Comparison of ENCODE assay signal across 16 cellular contexts in the genomic region with DNA sequence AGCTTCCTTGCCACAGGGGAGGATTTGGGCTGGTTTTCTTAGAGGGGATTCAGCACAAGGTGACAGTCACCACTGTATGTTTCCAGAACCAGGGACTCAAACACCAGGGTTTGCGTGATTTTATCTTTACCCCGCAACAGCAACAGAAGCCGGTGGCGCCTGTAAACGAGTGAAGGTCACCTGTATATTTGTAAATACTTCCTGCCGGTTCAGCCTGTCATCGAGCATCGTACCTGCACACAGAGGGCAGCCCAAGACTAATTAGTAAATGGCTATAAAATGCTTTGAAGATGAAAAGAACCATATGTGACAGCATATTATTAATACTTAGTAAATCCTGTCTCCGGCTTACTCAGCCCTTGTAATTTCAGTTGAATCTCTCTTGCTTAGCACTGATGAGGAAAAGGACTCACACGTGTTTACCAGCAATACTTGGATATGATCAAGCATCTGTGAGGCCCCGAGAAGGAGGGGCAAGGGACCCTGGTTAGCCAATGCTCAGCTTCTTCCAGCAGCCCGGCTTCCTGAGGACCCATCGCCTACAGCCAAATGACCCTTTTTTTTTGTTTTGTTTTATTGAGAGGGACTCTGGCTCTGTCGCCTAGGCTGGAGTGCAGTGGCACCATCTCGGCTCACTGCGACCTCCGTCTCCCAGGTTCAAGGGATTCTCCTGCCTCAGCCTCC. TPM values are rescaled to one million over a fixed set of nuclear protein-coding genes. Genes with fewer than 3 reads are reported as not detected.
DNase-seq lines count a peak whose midpoint lies in the region; ATAC-seq and TF ChIP-seq lines count a peak whose summit lies in the region.
"Had no signal": no experiment of that assay in that cellular context is flagged by ENCODE, and none has a peak within 500 bp of the region (broad histone marks: within the 10 kb centered on the region; RNA-seq: fewer than 3 reads in every experiment).

No MANE protein-coding gene starts in this region.

- H3K9me3 ChIP-seq in T-helper 17 cell (ENCODE audit: control insufficient read depth, low read length, poor library complexity, severe bottlenecking) (no peaks in the 10 kb centered on the region), gastrocnemius medialis (no peaks in the 10 kb centered on the region)
- H3K9me3 ChIP-seq: pancreas had no signal

- DNase-seq in Calu3: no peak
- no peak for DNase-seq in T-helper 17 cell
- peak; percentile 48 for DNase-seq in fibroblast of villous mesenchyme (ENCODE audit: low read depth)
- DNase-seq in gastrocnemius medialis: no peak
- no peak for DNase-seq in putamen (ENCODE audit: low spot score)
- no peak for DNase-seq in effector CD8-positive, alpha-beta T cell (lab: John Stamatoyannopoulos, UW)
- no peak for DNase-seq in NOMO-1 treated with dmso at 0.1 percent for 144 hours (lab: John Stamatoyannopoulos, UW; ENCODE audit: unreplicated experiment)
- DNase-seq in GM13977 (ENCODE audit: low spot score): no peak
- DNase-seq: activated gamma-delta T cell; brain microvascular endothelial cell; EL; NCI-H1105 treated with DMSO at 0.1 percent for 48 hours; NCI-H345; stimulated activated CD4-positive, alpha-beta T cell treated with anti-CD3 and anti-CD28 coated beads, Interleukin-4, amount 100 ng/mL, for 1 hour had no signal

- H3K9me3 Mint-ChIP-seq in Calu3 (ENCODE audit: low read depth, unreplicated experiment): no peaks in the 10 kb centered on the region
- H3K9me3 Mint-ChIP-seq: memory B cell had no signal

- H3K4me3 ChIP-seq in fibroblast of villous mesenchyme (ENCODE audit: low read depth, low read length) (no peak overlapping the region), gastrocnemius medialis (no peak overlapping the region)
- H3K4me3 ChIP-seq: pancreas had no signal

- ATAC-seq in T-helper 17 cell: no peak
- ATAC-seq in gastrocnemius medialis: no peak

- TF ChIP-seq CTCF in Calu3 (IDR thresholded peaks at IDR 0.05; ENCODE audit: unreplicated experiment) (no peak), fibroblast of villous mesenchyme (IDR thresholded peaks at IDR 0.05; ENCODE audit: insufficient read depth, low read depth, low read length) (no peak), gastrocnemius medialis (IDR thresholded peaks at IDR 0.05 in 4 of 5, conservative IDR thresholded peaks at IDR 0.05 in 1 of 5) (no peak), GM13977 (IDR thresholded peaks at IDR 0.05; ENCODE audit: extremely low read depth, insufficient read depth, missing control alignments) (no peak)

- no peaks in the 10 kb centered on the region for H3K27me3 ChIP-seq in gastrocnemius medialis
- H3K27me3 ChIP-seq: brain microvascular endothelial cell, pancreas had no signal

- H3K27ac Mint-ChIP-seq in Calu3 (ENCODE audit: unreplicated experiment) (no peak overlapping the region), T-helper 17 cell (peak overlapping the region; percentile 16)
- H3K27ac Mint-ChIP-seq: memory B cell had no signal

- TSS peak; percentile 14 for BruUV-seq in Calu3 (replicated peaks; lab: Mats Ljungman, UMichigan)

- in situ Hi-C loops in gastrocnemius medialis (cut with MboI; ENCODE audit: low sequenced_read_pairs in 4 of 4): no loop called here
- in situ Hi-C loops in GM13977 (cut with MboI; ENCODE audit: low pct_unique_long_range_greater_than_20kb, low sequenced_read_pairs, unreplicated experiment): no loop called here

- H3K4me1 ChIP-seq in gastrocnemius medialis: peaks cover 74 to 80% of the 10 kb centered on the region in 2 donors

- intact Hi-C loops in Calu3 (cut with micrococcal nuclease; ENCODE audit: unreplicated experiment): no loop called here
- intact Hi-C loops in gastrocnemius medialis (cut with DNase I; ENCODE audit: low total_unique reads): loop anchor here (5.0 kb wide), 1 partner anchor 639 kb away; no protein-coding TSS in a partner anchor

- H3K36me3 ChIP-seq in gastrocnemius medialis: no peaks in the 10 kb centered on the region
- H3K36me3 ChIP-seq: brain microvascular endothelial cell, pancreas had no signal

- TF ChIP-seq POLR2A in gastrocnemius medialis (IDR thresholded peaks at IDR 0.05): no peak

- H3K4me1 Mint-ChIP-seq in Calu3 (ENCODE audit: low read depth, unreplicated experiment) (peaks cover 15% of the 10 kb centered on the region), T-helper 17 cell (peaks cover 9% of the 10 kb centered on the region)
- H3K4me1 Mint-ChIP-seq: memory B cell had no signal

- H3K27ac ChIP-seq in gastrocnemius medialis: peak overlapping the region; percentile 85 to 89 (median 87)

- no peaks in the 10 kb centered on the region for H3K36me3 Mint-ChIP-seq in Calu3 (ENCODE audit: insufficient read depth, unreplicated experiment)
- peaks cover 4% of the 10 kb centered on the region for H3K36me3 Mint-ChIP-seq in T-helper 17 cell (ENCODE audit: low read depth)

- H3K27me3 Mint-ChIP-seq in Calu3 (ENCODE audit: unreplicated experiment) (no peaks in the 10 kb centered on the region), T-helper 17 cell (no peaks in the 10 kb centered on the region)
- H3K27me3 Mint-ChIP-seq: memory B cell had no signal

- H3K4me3 Mint-ChIP-seq in Calu3 (ENCODE audit: low read depth, unreplicated experiment) (no peak overlapping the region), T-helper 17 cell (no peak overlapping the region)
- H3K4me3 Mint-ChIP-seq: memory B cell had no signal

- CTCF ChIA-PET in Calu3 (lab: Charles Lee): interaction anchor here (1.2 kb wide), 1 partner anchor 61 kb away, joined by 3 read pairs; no protein-coding TSS in a partner anchor

RNA-seq across cellular contexts. Expression of a gene that starts 51.3 kb away (rescaled TPM):
- total RNA-seq in Calu3 (2022) (53.7 and 57.3 TPM in 2 replicates), T-helper 17 cell (100 to 1,000 TPM; 114 to 153 TPM), fibroblast of villous mesenchyme (42.5 and 81.6 TPM in 2 replicates), gastrocnemius medialis (100 to 1,000 TPM; 193 to 214 (median 210) TPM)
